ENCODE assay signal across 29 cellular contexts in genomic region chr12:81288651-81289050, GRCh38.
"Had no signal": no experiment of that assay in that cellular context is flagged by ENCODE, and none has a peak within 500 bp of the region (broad histone marks: within the 10 kb centered on the region; RNA-seq: fewer than 3 reads in every experiment).

No MANE protein-coding gene starts in this region.

- FAIRE-seq: astrocyte, bronchial epithelial cell had no signal

- DNase-seq: activated effector memory CD4-positive, alpha-beta T cell treated with anti-CD3 and anti-CD28 coated beads, Interleukin-2, amount 50 U/mL, for 16 hours; activated effector memory CD4-positive, alpha-beta T cell treated with Interleukin-2 at 50 U/mL for 16 hours; activated gamma-delta T cell; activated gamma-delta T cell treated with Interleukin-2 at 50 U/mL for 16 hours; activated naive CD4-positive, alpha-beta T cell; activated naive CD4-positive, alpha-beta T cell treated with anti-CD3 and anti-CD28 coated beads for 36 hours; activated naive CD4-positive, alpha-beta T cell treated with anti-CD3 and anti-CD28 coated beads, Interleukin-2, amount 10 ng/mL, durations not matched to agents 7 days and 5 days; activated naive CD4-positive, alpha-beta T cell treated with anti-CD3 and anti-CD28 coated beads, Interleukin-2, amount 50 U/mL, for 16 hours; activated naive CD4-positive, alpha-beta T cell treated with Interleukin-2 at 50 U/mL for 16 hours; activated naive CD8-positive, alpha-beta T cell treated with anti-CD3 and anti-CD28 coated beads for 36 hours; activated naive CD8-positive, alpha-beta T cell treated with anti-CD3 and anti-CD28 coated beads, Interleukin-2, amount 10 ng/mL, durations not matched to agents 7 days and 5 days; activated naive CD8-positive, alpha-beta T cell treated with anti-CD3 and anti-CD28 coated beads, Interleukin-2, amount 50 U/mL, for 24 hours; activated T-cell treated with anti-CD3 and anti-CD28 coated beads, Interleukin-2, amount 50 U/mL, for 1 hour; activated T-cell treated with anti-CD3 and anti-CD28 coated beads, Interleukin-2, amount 50 U/mL, for 24 hours; activated T-cell treated with anti-CD3 and anti-CD28 coated beads, Interleukin-2, amount 50 U/mL, for 4 hours; activated T-cell treated with anti-CD3 and anti-CD28 coated beads, Interleukin-2, amount 50 U/mL, for 48 hours; activated T-cell treated with anti-CD3 and anti-CD28 coated beads, Interleukin-2, amount 50 U/mL, for 72 hours; adrenal gland; amniotic stem cell; amygdala; anterior cingulate cortex; aorta; body of pancreas; brain microvascular endothelial cell; caudate nucleus; central memory CD4-positive, alpha-beta T cell; cerebellar nuclear complex had no signal
